In the genomic region with DNA sequence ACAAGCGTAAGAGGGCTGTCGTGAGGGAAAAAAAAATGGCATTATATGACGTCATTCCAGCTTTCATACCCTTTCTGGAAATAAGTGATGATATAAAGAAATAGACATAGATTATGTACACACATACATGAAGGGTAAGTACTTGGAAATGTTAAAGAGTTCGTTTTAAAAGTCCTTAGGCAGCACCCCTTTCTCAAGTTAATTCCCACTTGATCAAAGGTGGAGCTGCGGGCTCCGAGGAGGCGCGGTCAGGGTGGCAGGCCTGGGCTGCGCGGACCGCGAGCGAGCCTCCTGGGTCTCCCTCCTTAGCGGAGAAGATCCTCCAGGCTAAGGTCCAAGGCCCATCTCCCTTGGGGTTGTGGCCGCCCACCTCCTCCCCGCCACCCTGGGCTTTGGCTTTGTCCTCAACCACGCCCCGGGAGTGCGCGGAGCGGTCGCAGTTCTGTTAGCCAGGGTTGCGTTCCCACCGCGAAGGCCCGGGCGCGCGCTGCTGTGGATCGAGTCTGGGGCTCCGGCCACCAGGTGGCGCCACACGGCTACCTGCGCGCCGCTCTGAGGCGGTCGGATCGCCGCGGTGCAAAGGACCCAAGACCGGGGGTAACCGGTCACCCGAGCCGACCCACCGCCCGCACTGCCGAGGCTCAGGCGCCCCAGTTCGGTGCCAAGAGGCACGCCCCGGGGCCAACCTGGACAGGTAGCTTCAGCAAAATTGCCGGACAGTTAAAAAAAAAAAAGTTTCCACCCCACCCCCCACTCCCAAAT, we compare ENCODE assay signal across 8 cellular contexts.
DNase-seq lines count a peak whose midpoint lies in the region; ATAC-seq lines count a peak whose summit lies in the region.

No MANE protein-coding gene starts in this region.

- peak overlapping the region; percentile 18 to 82 for H3K27ac ChIP-seq in esophagus (ENCODE audit: low read depth in 2 of 2, low read length in 1 of 2)

- H3K9me3 ChIP-seq in NT2/D1 (ENCODE audit: insufficient read depth, low read length) (no peaks in the 10 kb centered on the region), esophagus (ENCODE audit: control insufficient read depth in 2 of 2, insufficient read depth in 1 of 2, low read depth in 1 of 2, low read length in 1 of 2) (no peaks in the 10 kb centered on the region)

- in situ Hi-C loops in ACHN (cut with HindIII; ENCODE audit: low pct_ligation_motif_present, low pct_unique_long_range_greater_than_20kb, low sequenced_read_pairs), result no loop called here

- H3K4me3 ChIP-seq in NT2/D1 (ENCODE audit: insufficient read length, low read depth) (peak overlapping the region; percentile 34), esophagus (ENCODE audit: low read depth in 1 of 2, low read length in 2 of 2) (peak overlapping the region; percentile 32 to 54)

- H3K27me3 ChIP-seq in NT2/D1 (ENCODE audit: insufficient read depth, insufficient read length) (peaks cover 13% of the 10 kb centered on the region), esophagus (ENCODE audit: control insufficient read depth in 1 of 2, insufficient read depth in 2 of 2, low read length in 2 of 2) (no peaks in the 10 kb centered on the region)

- DNase-seq in ACHN (peak; percentile 69), NT2/D1 (ENCODE audit: low read depth, low spot score) (peak; percentile 65), activated T-cell treated with anti-CD3 and anti-CD28 coated beads for 4 hours (peak; percentile 70), myocyte (ENCODE audit: low read depth) (peak; percentile 75)
- DNase-seq in stimulated activated CD8-positive, alpha-beta memory T cell treated with anti-CD3 and anti-CD28 coated beads, Interleukin-7, amount 100 ng/mL, for 24 hours (ENCODE audit: low read depth), result peak; percentile 68

- peak; percentile 34 for ATAC-seq in GM18517 (IDR thresholded peaks at IDR 0.05; ENCODE audit: unreplicated experiment)
- peak; percentile 36 for ATAC-seq in HG03378 (IDR thresholded peaks at IDR 0.05; ENCODE audit: unreplicated experiment)

- H3K4me1 ChIP-seq in NT2/D1 (ENCODE audit: insufficient read depth, insufficient read length), result no peaks in the 10 kb centered on the region
- H3K4me1 ChIP-seq in esophagus (ENCODE audit: control insufficient read depth in 2 of 2, insufficient read depth in 2 of 2, low read length in 1 of 2), result no peaks in the 10 kb centered on the region

- no peaks in the 10 kb centered on the region for H3K36me3 ChIP-seq in NT2/D1 (ENCODE audit: insufficient read depth, insufficient read length, low read length)
- no peaks in the 10 kb centered on the region for H3K36me3 ChIP-seq in esophagus (ENCODE audit: control insufficient read depth in 2 of 2, insufficient read depth in 2 of 2, low read length in 1 of 2)

- peak overlapping the region; percentile 77 for H3K9ac ChIP-seq in NT2/D1 (ENCODE audit: insufficient read length, low read depth)

- WGBS in esophagus, 2 donors, result 2 to 3% methylated on average over 53 of the region's 53 CpGs

Comparison
In these comparisons a context has a peak if more than half of its experiments do, and no peak if none do; other contexts are left out.
1. Peak in every context shown above with its lines: DNase-seq, ATAC-seq, H3K4me3 ChIP-seq and H3K27ac ChIP-seq.